1 cellular context compared by ENCODE assay signal in the genomic region with DNA sequence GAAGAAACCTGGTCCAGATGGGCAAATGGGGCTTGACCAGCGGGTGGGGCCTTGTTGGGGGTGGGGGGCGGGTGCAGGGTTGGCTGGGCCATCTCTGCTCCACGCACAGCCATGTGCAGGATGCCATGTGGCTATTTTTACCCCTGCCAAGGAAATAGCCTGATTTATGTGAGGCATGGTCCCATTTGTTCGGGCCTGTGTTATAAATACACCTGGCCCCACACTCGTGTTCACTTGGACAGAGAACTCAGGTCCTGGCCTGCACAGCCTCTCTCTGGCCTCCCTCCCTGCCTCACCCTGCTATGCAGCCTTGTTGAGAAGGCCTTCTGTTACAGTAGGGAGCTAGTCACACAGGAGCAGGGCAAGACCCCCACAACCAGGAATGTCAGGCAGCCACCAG.
TF ChIP-seq lines count a peak whose summit lies in the region.

No MANE protein-coding gene starts in this region.

TF ChIP-seq in WTC11, 78 proteins besides CTCF, POLR2A, EP300 and RAD21 (continued from another document):
- TF ChIP-seq, protein P1, sequence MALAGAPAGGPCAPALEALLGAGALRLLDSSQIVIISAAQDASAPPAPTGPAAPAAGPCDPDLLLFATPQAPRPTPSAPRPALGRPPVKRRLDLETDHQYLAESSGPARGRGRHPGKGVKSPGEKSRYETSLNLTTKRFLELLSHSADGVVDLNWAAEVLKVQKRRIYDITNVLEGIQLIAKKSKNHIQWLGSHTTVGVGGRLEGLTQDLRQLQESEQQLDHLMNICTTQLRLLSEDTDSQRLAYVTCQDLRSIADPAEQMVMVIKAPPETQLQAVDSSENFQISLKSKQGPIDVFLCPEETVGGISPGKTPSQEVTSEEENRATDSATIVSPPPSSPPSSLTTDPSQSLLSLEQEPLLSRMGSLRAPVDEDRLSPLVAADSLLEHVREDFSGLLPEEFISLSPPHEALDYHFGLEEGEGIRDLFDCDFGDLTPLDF (CRISPR knock-in tag; IDR thresholded peaks at IDR 0.05) = no peak
- TF ChIP-seq, protein P2, sequence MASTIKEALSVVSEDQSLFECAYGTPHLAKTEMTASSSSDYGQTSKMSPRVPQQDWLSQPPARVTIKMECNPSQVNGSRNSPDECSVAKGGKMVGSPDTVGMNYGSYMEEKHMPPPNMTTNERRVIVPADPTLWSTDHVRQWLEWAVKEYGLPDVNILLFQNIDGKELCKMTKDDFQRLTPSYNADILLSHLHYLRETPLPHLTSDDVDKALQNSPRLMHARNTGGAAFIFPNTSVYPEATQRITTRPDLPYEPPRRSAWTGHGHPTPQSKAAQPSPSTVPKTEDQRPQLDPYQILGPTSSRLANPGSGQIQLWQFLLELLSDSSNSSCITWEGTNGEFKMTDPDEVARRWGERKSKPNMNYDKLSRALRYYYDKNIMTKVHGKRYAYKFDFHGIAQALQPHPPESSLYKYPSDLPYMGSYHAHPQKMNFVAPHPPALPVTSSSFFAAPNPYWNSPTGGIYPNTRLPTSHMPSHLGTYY (CRISPR knock-in tag; IDR thresholded peaks at IDR 0.05) = no peak
- TF ChIP-seq, protein P3, sequence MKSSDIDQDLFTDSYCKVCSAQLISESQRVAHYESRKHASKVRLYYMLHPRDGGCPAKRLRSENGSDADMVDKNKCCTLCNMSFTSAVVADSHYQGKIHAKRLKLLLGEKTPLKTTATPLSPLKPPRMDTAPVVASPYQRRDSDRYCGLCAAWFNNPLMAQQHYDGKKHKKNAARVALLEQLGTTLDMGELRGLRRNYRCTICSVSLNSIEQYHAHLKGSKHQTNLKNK (CRISPR knock-in tag; IDR thresholded peaks at IDR 0.05) = no peak
- no peak for TF ChIP-seq RORB (CRISPR knock-in tag; IDR thresholded peaks at IDR 0.05)
- TF ChIP-seq TEAD4 (CRISPR knock-in tag; IDR thresholded peaks at IDR 0.05) = no peak
- no peak for TF ChIP-seq TCF7 (CRISPR knock-in tag; IDR thresholded peaks at IDR 0.05; ENCODE audit: low read depth)
TF ChIP-seq in WTC11: peak in this region for 0.
